In genomic region chr22:42719133-42719532, GRCh38 we compare ENCODE assay signal across 8 cellular contexts. TPM values are rescaled to one million over a fixed set of nuclear protein-coding genes. Genes with fewer than 3 reads are reported as not detected.
DNase-seq lines count a peak whose midpoint lies in the region; ATAC-seq and TF ChIP-seq lines count a peak whose summit lies in the region.

No MANE protein-coding gene starts in this region.

- H3K27me3 Mint-ChIP-seq in activated B cell treated with CpG ODN at 0.5 μM for 24 hours: peaks cover 28% of the 10 kb centered on the region

- H3K27ac Mint-ChIP-seq in activated B cell treated with CpG ODN at 0.5 μM for 24 hours: peak overlapping the region; percentile 54

- H3K36me3 Mint-ChIP-seq in activated B cell treated with CpG ODN at 0.5 μM for 24 hours (ENCODE audit: low read depth): peaks cover 1% of the 10 kb centered on the region

- POLR2A ChIA-PET in activated B cell treated with CpG ODN at 0.5 μM for 24 hours (lab: Charles Lee): interaction anchor here (0.6 to 1.7 kb wide), 3 partner anchors 57 to 104 kb away, joined by 3 to 4 read pairs (median 3); no protein-coding TSS in a partner anchor

- peak overlapping the region; percentile 59 for H3K4me3 ChIP-seq in skeletal muscle cell (ENCODE audit: low read depth, low read length)

- CTCF ChIA-PET in activated B cell treated with CpG ODN at 0.5 μM for 24 hours (lab: Charles Lee): no interaction called here

- peaks cover 49% of the 10 kb centered on the region for H3K4me1 Mint-ChIP-seq in activated B cell treated with CpG ODN at 0.5 μM for 24 hours

- TF ChIP-seq CTCF in GM12873 (IDR thresholded peaks at IDR 0.05; ENCODE audit: insufficient read depth, low read depth, low read length, missing control alignments): peak; percentile 26
- no peak for TF ChIP-seq CTCF in activated B cell treated with CpG ODN at 0.5 μM for 24 hours (IDR thresholded peaks at IDR 0.05)

- H3K9me3 Mint-ChIP-seq in activated B cell treated with CpG ODN at 0.5 μM for 24 hours: no peaks in the 10 kb centered on the region

- DNase-seq in activated B cell treated with CpG ODN at 0.5 μM for 24 hours: no peak
- no peak for DNase-seq in Right ventricle myocardium superior
- no peak for DNase-seq in skeletal muscle cell (ENCODE audit: low read depth)
- DNase-seq in NCI-H446 treated with DMSO at 0.1 percent for 48 hours (lab: John Stamatoyannopoulos, UW): no peak
- DNase-seq in AG08395 (ENCODE audit: low spot score): no peak
- no peak for DNase-seq in stimulated activated CD4-positive, alpha-beta T cell treated with anti-CD3 and anti-CD28 coated beads, Interleukin-12 subunit alpha, Interleukin-12 subunit beta, amount 100 ng/mL, for 4 hours
- no peak for DNase-seq in hippocampal formation (lab: John Stamatoyannopoulos, UW)

- H3K4me3 Mint-ChIP-seq in activated B cell treated with CpG ODN at 0.5 μM for 24 hours: peak overlapping the region; percentile 80

- intact Hi-C loops in activated B cell treated with CpG ODN at 0.5 μM for 24 hours (cut with micrococcal nuclease): loop anchor here (2.0 kb wide), 1 partner anchor 54 kb away; no protein-coding TSS in a partner anchor
- intact Hi-C loops in Right ventricle myocardium superior (cut with DNase I): loop anchor here (5.0 kb wide), 1 partner anchor 57 kb away; no protein-coding TSS in a partner anchor

- ATAC-seq in activated B cell treated with CpG ODN at 0.5 μM for 24 hours (ENCODE audit: low read depth) (no peak), Right ventricle myocardium superior (ENCODE audit: poor library complexity) (peak; percentile 51)

RNA-seq across cellular contexts. Expression of gene A4GALT, which starts 1.5 kb away (rescaled TPM):
- total RNA-seq in activated B cell treated with CpG ODN at 0.5 μM for 24 hours (16.9 and 18.4 TPM in 2 replicates), Right ventricle myocardium superior (76.1 TPM)
